Comparison of ENCODE assay signal across 8 cellular contexts in genomic region chr3:170418422-170419300, GRCh38. TPM values are rescaled to one million over a fixed set of nuclear protein-coding genes. Genes with fewer than 3 reads are reported as not detected.
DNase-seq lines count a peak whose midpoint lies in the region; ATAC-seq and TF ChIP-seq lines count a peak whose summit lies in the region.

Gene CLDN11 (plus strand): TSS chr3:170418868. CDS start chr3:170419067, 199 bp downstream.

- peak within 1 kb of the TSS; percentile 76 for H3K9ac ChIP-seq in mesendoderm (ENCODE audit: low read length)

- H3K36me3 ChIP-seq in Panc1 (ENCODE audit: control insufficient read depth, insufficient read depth, low read length) = no peaks in the 10 kb centered on the region
- no peaks in the 10 kb centered on the region for H3K36me3 ChIP-seq in mesendoderm (ENCODE audit: control insufficient read depth, insufficient read depth, low read length)
- H3K36me3 ChIP-seq in thymus (ENCODE audit: control insufficient read depth, insufficient read depth) = no peaks in the 10 kb centered on the region

- H3K4me1 Mint-ChIP-seq in activated CD4-positive, alpha-beta T cell treated with anti-CD3 and anti-CD28 coated beads for 36 hours = peaks cover 7% of the 10 kb centered on the region

- CTCF ChIA-PET in activated CD4-positive, alpha-beta T cell treated with anti-CD3 and anti-CD28 coated beads for 36 hours (lab: Charles Lee) = interaction anchor here (0.7 to 3.2 kb wide), 2 partner anchors 393 to 675 kb away, joined by 3 to 12 read pairs; no protein-coding TSS in a partner anchor
- CTCF ChIA-PET in Panc1 (lab: Charles Lee) = no interaction called here

- H3K4me2 ChIP-seq in mesendoderm (ENCODE audit: low read length) = peak within 1 kb of the TSS; percentile 67

- H2AK5ac ChIP-seq in mesendoderm (ENCODE audit: low read length) = no peak within 1 kb of the TSS

- H3K4me3 Mint-ChIP-seq in activated CD4-positive, alpha-beta T cell treated with anti-CD3 and anti-CD28 coated beads for 36 hours = peak within 1 kb of the TSS; percentile 32

- no peaks in the 10 kb centered on the region for H3K9me3 ChIP-seq in Panc1 (ENCODE audit: control insufficient read depth, insufficient read depth, low read depth, low read length)
- H3K9me3 ChIP-seq in thymus (ENCODE audit: control insufficient read depth) = peaks cover 2% of the 10 kb centered on the region

- no peaks in the 10 kb centered on the region for H3K36me3 Mint-ChIP-seq in activated CD4-positive, alpha-beta T cell treated with anti-CD3 and anti-CD28 coated beads for 36 hours (ENCODE audit: low read depth)

- H3K27me3 ChIP-seq in Panc1 (ENCODE audit: control insufficient read depth, insufficient read depth, low read length) (no peaks in the 10 kb centered on the region), mesendoderm (ENCODE audit: insufficient read depth, low read length, poor library complexity) (no peaks in the 10 kb centered on the region), thymus (ENCODE audit: control insufficient read depth, insufficient read depth) (peaks cover 39% of the 10 kb centered on the region)

- peak within 1 kb of the TSS; percentile 33 for H3K18ac ChIP-seq in mesendoderm (ENCODE audit: low read length)

- peak within 1 kb of the TSS; percentile 48 for H3K23ac ChIP-seq in mesendoderm (ENCODE audit: low read length)

- WGBS in mesendoderm (ENCODE audit: extremely low coverage, insufficient coverage, low lambda C conversion rate) = no CpG with 5 or more reads among the region's 73 CpGs
- 5% methylated on average over 73 of the region's 73 CpGs for WGBS in thymus

- peak within 1 kb of the TSS; percentile 94 for H3K56ac ChIP-seq in mesendoderm (ENCODE audit: low read length)

- intact Hi-C loops in activated CD4-positive, alpha-beta T cell treated with anti-CD3 and anti-CD28 coated beads for 36 hours (cut with DNase I, micrococcal nuclease) = loop anchor here in 1 of 2 experiments (5.0 kb wide), 1 partner anchor 154 kb away; no protein-coding TSS in a partner anchor
- intact Hi-C loops in Panc1 (cut with micrococcal nuclease; ENCODE audit: unreplicated experiment) = no loop called here

- no peak for TF ChIP-seq CTCF in Panc1 (IDR thresholded peaks at IDR 0.05)
- no peak for TF ChIP-seq CTCF in epithelial cell of esophagus (IDR thresholded peaks at IDR 0.05; ENCODE audit: insufficient read depth, low read depth, low read length, missing control alignments)

- no TSS peak for BruUV-seq in Panc1 (replicated peaks; lab: Mats Ljungman, UMichigan)

- H3K9me3 Mint-ChIP-seq in activated CD4-positive, alpha-beta T cell treated with anti-CD3 and anti-CD28 coated beads for 36 hours (ENCODE audit: low read depth) = no peaks in the 10 kb centered on the region

- POLR2A ChIA-PET in activated CD4-positive, alpha-beta T cell treated with anti-CD3 and anti-CD28 coated beads for 36 hours (lab: Charles Lee) = no interaction called here
- POLR2A ChIA-PET in Panc1 (lab: Charles Lee) = no interaction called here

- H3K27me3 Mint-ChIP-seq in activated CD4-positive, alpha-beta T cell treated with anti-CD3 and anti-CD28 coated beads for 36 hours = peaks cover 41% of the 10 kb centered on the region

- peak within 1 kb of the TSS; percentile 49 for H3K4ac ChIP-seq in mesendoderm (ENCODE audit: low read depth, low read length)

- in situ Hi-C loops in Panc1 (cut with HindIII; ENCODE audit: low pct_unique_long_range_greater_than_20kb, low sequenced_read_pairs) = no loop called here

- H3K27ac ChIP-seq in Panc1 (ENCODE audit: low read length) (0 out of 2 replicates have a peak within 1 kb of the TSS, but pooled peaks have one; percentile 1), mesendoderm (ENCODE audit: low read depth, low read length) (peak within 1 kb of the TSS; percentile 16), thymus (ENCODE audit: low read depth) (no peak within 1 kb of the TSS)

- H3K4me3 ChIP-seq in Panc1 (ENCODE audit: low read depth in 2 of 2, low read length in 2 of 2) (peak within 1 kb of the TSS; percentile 45 to 69), epithelial cell of esophagus (ENCODE audit: low read length) (peak within 1 kb of the TSS; percentile 31), mesendoderm (ENCODE audit: low read length) (peak within 1 kb of the TSS; percentile 47), thymus (ENCODE audit: low read length) (peak within 1 kb of the TSS; percentile 33)

- H4K8ac ChIP-seq in mesendoderm (ENCODE audit: low read depth, low read length) = no peak within 1 kb of the TSS

- H3K4me1 ChIP-seq in Panc1 (ENCODE audit: control insufficient read depth, insufficient read depth, low read length) (no peaks in the 10 kb centered on the region), mesendoderm (ENCODE audit: control insufficient read depth, low read depth, low read length) (peaks cover 13% of the 10 kb centered on the region), thymus (ENCODE audit: control insufficient read depth, insufficient read depth, low read length) (peaks cover 5% of the 10 kb centered on the region)

- peaks cover 3% of the 10 kb centered on the region for H3K79me2 ChIP-seq in mesendoderm (ENCODE audit: control insufficient read depth, insufficient read depth, low read length)

- H2BK15ac ChIP-seq in mesendoderm (replicated peaks; ENCODE audit: low read depth) = no peak within 1 kb of the TSS

- H2BK5ac ChIP-seq in mesendoderm (ENCODE audit: low read length) = peak within 1 kb of the TSS; percentile 54

- peaks cover 4% of the 10 kb centered on the region for H3K79me1 ChIP-seq in mesendoderm (ENCODE audit: low read length)

- no peak within 1 kb of the TSS for H3K27ac Mint-ChIP-seq in activated CD4-positive, alpha-beta T cell treated with anti-CD3 and anti-CD28 coated beads for 36 hours

- ATAC-seq in activated CD4-positive, alpha-beta T cell treated with anti-CD3 and anti-CD28 coated beads for 36 hours = no peak
- ATAC-seq in Panc1 (peak; percentile 83), HG03139 (IDR thresholded peaks at IDR 0.05; ENCODE audit: unreplicated experiment) (no peak)

- no peak within 1 kb of the TSS for H4K5ac ChIP-seq in mesendoderm (ENCODE audit: low read length)

- no peak within 1 kb of the TSS for H2BK120ac ChIP-seq in mesendoderm (ENCODE audit: low read depth, low read length)

- no peak for DNase-seq in activated CD4-positive, alpha-beta T cell treated with anti-CD3 and anti-CD28 coated beads for 36 hours
- no peak for DNase-seq in activated CD4-positive, alpha-beta T cell treated with anti-CD3 and anti-CD28 coated beads for 1 hour
- no peak for DNase-seq in Panc1 (ENCODE audit: low read depth, low spot score)
- DNase-seq in epithelial cell of esophagus (ENCODE audit: low read depth) = peak; percentile 18
- DNase-seq in mesendoderm = peak; percentile 70
- no peak for DNase-seq in H4 (ENCODE audit: low spot score)

RNA-seq across cellular contexts. Expression of gene CLDN11, which starts in this region (rescaled TPM):
- not detected for total RNA-seq in activated CD4-positive, alpha-beta T cell treated with anti-CD3 and anti-CD28 coated beads for 36 hours
- total RNA-seq in Panc1 (2021; ENCODE audit: unreplicated experiment) = 1.9 TPM
- polyA plus RNA-seq in Panc1 (2012; ENCODE audit: insufficient read length) = 2.2 TPM
- 26.2 TPM for polyA plus RNA-seq in mesendoderm (2013, experiment 1 of 2)
- 25.3 TPM for polyA plus RNA-seq in mesendoderm (2013, experiment 2 of 2)
- 1.5 TPM for polyA plus RNA-seq in thymus
- 0.06 TPM in 1 of 2 replicates, not detected in the other for total RNA-seq in H4 (2014; rRNA removed; shearing (Covaris generic))

Comparison
In these comparisons a context has a peak if more than half of its experiments do, and no peak if none do; other contexts are left out.
1. DNase-seq: peak in epithelial cell of esophagus (single experiment) and mesendoderm (single experiment); none in activated CD4-positive, alpha-beta T cell treated with anti-CD3 and anti-CD28 coated beads for 36 hours (single experiment), activated CD4-positive, alpha-beta T cell treated with anti-CD3 and anti-CD28 coated beads for 1 hour (single experiment), Panc1 (single experiment) and H4 (single experiment).
2. Peak in every context shown above with its lines, with median percentiles within 50 percentile points of each other: H3K4me3 ChIP-seq.